ENCODE assay signal across 8 cellular contexts in the genomic region with DNA sequence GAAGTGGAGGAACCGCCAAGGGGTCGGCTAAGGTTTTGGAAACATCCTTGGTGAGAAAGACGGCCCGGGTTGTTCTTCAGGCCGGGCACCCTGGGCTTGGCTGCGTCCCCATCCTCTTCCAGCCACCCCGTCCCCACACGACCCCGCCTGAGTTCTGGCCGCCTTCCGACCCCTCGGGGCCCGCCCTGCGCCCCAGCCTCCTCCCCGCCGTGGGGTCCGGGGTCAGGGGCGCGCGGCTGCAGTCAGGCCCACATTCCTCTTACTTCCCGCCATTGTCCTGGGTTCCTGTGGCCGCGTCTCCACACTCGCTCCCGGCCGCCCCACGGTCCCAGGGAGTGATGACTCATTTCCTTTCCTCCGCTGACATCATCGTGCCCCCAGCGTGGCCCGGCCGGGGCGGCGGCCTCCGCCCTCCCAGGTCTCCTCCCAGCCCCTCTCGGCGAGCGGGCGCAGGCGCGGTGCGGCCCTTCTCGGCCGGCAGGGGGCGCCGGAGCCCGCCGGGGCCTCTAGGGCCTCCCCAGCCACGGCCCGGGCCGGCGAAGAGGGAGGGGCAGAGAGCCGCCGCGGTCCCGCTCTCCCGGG. TPM values are rescaled to one million over a fixed set of nuclear protein-coding genes. Genes with fewer than 3 reads are reported as not detected.
A peak's percentile ranks its signal among the peaks of the same experiment; 100 is the strongest.
DNase-seq lines count a peak whose midpoint lies in the region; ATAC-seq and TF ChIP-seq lines count a peak whose summit lies in the region.

No MANE protein-coding gene starts in this region.

- CTCF ChIA-PET in T-cell (lab: Charles Lee), result interaction anchor here (0.6 to 2.5 kb wide), 11 partner anchors 25 to 251 kb away, joined by 3 to 14 read pairs (median 5); a partner anchor contains a TSS

- peak overlapping the region; percentile 81 to 87 for H3K27ac Mint-ChIP-seq in T-cell

- H3K4me3 ChIP-seq in left ventricle myocardium inferior, result peak overlapping the region; percentile 77
- H3K4me3 ChIP-seq in psoas muscle, result peak overlapping the region; percentile 73
- peak overlapping the region; percentile 41 for H3K4me3 ChIP-seq in urinary bladder (ENCODE audit: low read depth, low read length)

- H3K27me3 ChIP-seq in left ventricle myocardium inferior (ENCODE audit: low read depth) (no peaks in the 10 kb centered on the region), psoas muscle (ENCODE audit: insufficient read depth in 3 of 3, low read length in 2 of 3) (no peaks in the 10 kb centered on the region)

- H3K27me3 Mint-ChIP-seq in T-cell, result no peaks in the 10 kb centered on the region

- H3K27ac ChIP-seq in left ventricle myocardium inferior (replicated peaks) (peak overlapping the region; percentile 97), psoas muscle (peak overlapping the region; percentile 87), urinary bladder (ENCODE audit: low read depth) (peak overlapping the region; percentile 87)

- peaks cover 34% of the 10 kb centered on the region for H3K4me1 ChIP-seq in left ventricle myocardium inferior
- peaks cover 6% of the 10 kb centered on the region for H3K4me1 ChIP-seq in psoas muscle
- no peaks in the 10 kb centered on the region for H3K4me1 ChIP-seq in urinary bladder (ENCODE audit: insufficient read depth)

- no peaks in the 10 kb centered on the region for H3K9me3 Mint-ChIP-seq in T-cell

- H3K9me3 ChIP-seq in left ventricle myocardium inferior (replicated peaks), result no peaks in the 10 kb centered on the region
- H3K9me3 ChIP-seq in psoas muscle, result no peaks in the 10 kb centered on the region

- H3K4me3 Mint-ChIP-seq in T-cell, result peak overlapping the region; percentile 57 to 82 (median 77)

- intact Hi-C loops in left ventricle myocardium inferior (cut with micrococcal nuclease) (loop anchor here (5.0 to 10.0 kb wide), 2 partner anchors 119 to 249 kb away; no protein-coding TSS in a partner anchor), psoas muscle (cut with DNase I) (loop anchor here (1.0 to 10.0 kb wide), 9 partner anchors 59 to 297 kb away; a partner anchor contains a TSS)

- ATAC-seq in HG02642 (IDR thresholded peaks at IDR 0.05; ENCODE audit: poor library complexity, unreplicated experiment) (peak; percentile 84), T-cell (replicated peaks in 1 of 4) (peak; percentile 88 to 94 (median 92)), psoas muscle (peak; percentile 94 to 97 (median 95))

- H3K36me3 ChIP-seq in left ventricle myocardium inferior, result no peaks in the 10 kb centered on the region
- no peaks in the 10 kb centered on the region for H3K36me3 ChIP-seq in psoas muscle (ENCODE audit: insufficient read depth in 1 of 2, low read depth in 1 of 2)
- H3K36me3 ChIP-seq in urinary bladder (ENCODE audit: insufficient read depth), result no peaks in the 10 kb centered on the region

- peak; percentile 44 for DNase-seq in NCI-H1092 treated with DMSO at 0.1 percent for 48 hours (lab: John Stamatoyannopoulos, UW)
- peak; percentile 64 to 86 (median 77) for DNase-seq in T-cell
- peak; percentile 86 for DNase-seq in amniotic epithelial cell (ENCODE audit: low read depth)
- peak; percentile 92 for DNase-seq in left ventricle myocardium inferior
- DNase-seq in psoas muscle, result peak; percentile 92 to 96

- TF ChIP-seq CTCF in GM12873 (IDR thresholded peaks at IDR 0.05; ENCODE audit: insufficient read depth, low read depth, low read length, missing control alignments) (peak; percentile 73), left ventricle myocardium inferior (IDR thresholded peaks at IDR 0.05; ENCODE audit: borderline replicate concordance) (peak; percentile 97), psoas muscle (IDR thresholded peaks at IDR 0.05) (peak; percentile 95)

- POLR2A ChIA-PET in T-cell (lab: Charles Lee), result no interaction called here

- peaks cover 14 to 35% (median 29%) of the 10 kb centered on the region in 3 donors for H3K4me1 Mint-ChIP-seq in T-cell

- WGBS in psoas muscle, 3 donors, result 1% methylated on average over 39 to 57 of the region's 57 CpGs
- WGBS in urinary bladder, result under 1% methylated on average over 57 of the region's 57 CpGs

- no peaks in the 10 kb centered on the region for H3K36me3 Mint-ChIP-seq in T-cell

RNA-seq across cellular contexts. Expression of a gene that starts 59.6 kb away (rescaled TPM):
- total RNA-seq in T-cell, result 100 to 1,000 TPM; 103 to 142 (median 115) TPM
- total RNA-seq in left ventricle myocardium inferior, result 53.3 TPM
- 10 to 100 TPM; 35.3 to 42.8 (median 39.5) TPM for total RNA-seq in psoas muscle
- polyA plus RNA-seq in psoas muscle, result 10 to 100 TPM; 32.4 to 53.6 (median 45.4) TPM
- total RNA-seq in urinary bladder, result 400 TPM
- polyA plus RNA-seq in urinary bladder, result 118 TPM

Comparison
In these comparisons a context has a peak if more than half of its experiments do, and no peak if none do; other contexts are left out.
1. Peak in every context shown above with its lines: DNase-seq, ATAC-seq, H3K4me3 ChIP-seq and H3K27ac ChIP-seq.
2. DNase-seq: peak in every context shown above with its lines; median percentile 94 in psoas muscle; 92 in left ventricle myocardium inferior; 86 in amniotic epithelial cell; 77 in T-cell; 44 in NCI-H1092 treated with DMSO at 0.1 percent for 48 hours.